ENCODE assay signal across 16 cellular contexts in the genomic region with DNA sequence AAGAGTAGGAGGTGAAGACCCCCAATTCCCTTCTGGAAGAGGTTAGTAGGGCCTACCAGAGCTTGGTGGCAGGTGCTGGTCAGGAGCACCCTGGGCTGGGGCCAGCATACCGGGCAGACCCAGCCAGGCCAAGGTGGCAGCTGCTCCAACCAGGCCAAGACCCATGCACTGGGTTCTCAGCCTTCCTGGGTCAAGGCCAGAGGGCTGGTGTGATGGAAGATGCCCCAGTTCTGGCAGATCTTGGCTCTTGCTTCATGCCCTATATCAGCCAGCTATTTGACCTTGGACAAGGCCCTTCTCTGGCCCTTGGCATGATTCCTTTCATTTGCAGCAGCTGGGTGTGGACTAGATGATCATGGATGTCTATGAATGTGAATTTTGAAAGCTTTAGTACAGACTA. TPM values are rescaled to one million over a fixed set of nuclear protein-coding genes. Genes with fewer than 3 reads are reported as not detected.
DNase-seq lines count a peak whose midpoint lies in the region; ATAC-seq and TF ChIP-seq lines count a peak whose summit lies in the region.
"Had no signal": no experiment of that assay in that cellular context is flagged by ENCODE, and none has a peak within 500 bp of the region (broad histone marks: within the 10 kb centered on the region; RNA-seq: fewer than 3 reads in every experiment).

No MANE protein-coding gene starts in this region.

- H3K4me1 ChIP-seq in BLaER1, result peaks cover 57% of the 10 kb centered on the region
- H3K4me1 ChIP-seq in adrenal gland (replicated peaks in 1 of 2), result peaks cover 0 to 28% of the 10 kb centered on the region in 2 donors
- H3K4me1 ChIP-seq in heart right ventricle, result peaks cover 0 to 59% (median 28%) of the 10 kb centered on the region in 9 donors
- H3K4me1 ChIP-seq in neuronal stem cell (ENCODE audit: control insufficient read depth in 2 of 2, insufficient read depth in 1 of 2, low read depth in 1 of 2, low read length in 2 of 2), result no peaks in the 10 kb centered on the region
- no peaks in the 10 kb centered on the region for H3K4me1 ChIP-seq in prostate gland (replicated peaks)
- H3K4me1 ChIP-seq: SJSA1 had no signal

- intact Hi-C loops in adrenal gland (cut with DNase I), result loop anchor here in 1 of 2 donors (5.0 kb wide), 1 partner anchor 42 kb away; no protein-coding TSS in a partner anchor
- intact Hi-C loops in heart right ventricle (cut with DNase I), result no loop called here
- intact Hi-C loops in prostate gland (cut with DNase I), result no loop called here

- H2BK12ac ChIP-seq in neuronal stem cell (ENCODE audit: low read length), result no peak overlapping the region

- peak overlapping the region; percentile 61 for H3K18ac ChIP-seq in neuronal stem cell (ENCODE audit: low read length)

- TF ChIP-seq POLR2A in adrenal gland (IDR thresholded peaks at IDR 0.05), result no peak
- TF ChIP-seq POLR2A in prostate gland (IDR thresholded peaks at IDR 0.05), result no peak

- H3K14ac ChIP-seq in neuronal stem cell (ENCODE audit: low read length), result no peak overlapping the region

- no peak overlapping the region for H4K91ac ChIP-seq in neuronal stem cell (ENCODE audit: low read depth, low read length, poor library complexity)

- H2AK5ac ChIP-seq in neuronal stem cell (ENCODE audit: low read depth, low read length), result no peak overlapping the region

- H3K4ac ChIP-seq in neuronal stem cell (ENCODE audit: low read length), result no peak overlapping the region

- H3K4me3 ChIP-seq in BLaER1 (no peak overlapping the region), adrenal gland (no peak overlapping the region), heart right ventricle (no peak overlapping the region), neuronal stem cell (ENCODE audit: low read length in 2 of 2) (no peak overlapping the region), prostate gland (no peak overlapping the region)
- H3K4me3 ChIP-seq: GM23248, HAP-1, SJSA1 had no signal

- H3K27me3 ChIP-seq in BLaER1 (no peaks in the 10 kb centered on the region), adrenal gland (no peaks in the 10 kb centered on the region), heart right ventricle (no peaks in the 10 kb centered on the region), neuronal stem cell (ENCODE audit: control insufficient read depth in 3 of 3, insufficient read depth in 3 of 3, low read depth in 1 of 3, low read length in 3 of 3) (no peaks in the 10 kb centered on the region), prostate gland (replicated peaks; ENCODE audit: insufficient read depth) (no peaks in the 10 kb centered on the region)
- H3K27me3 ChIP-seq: SJSA1 had no signal

- H2BK5ac ChIP-seq in neuronal stem cell (ENCODE audit: low read length), result no peak overlapping the region

- peaks cover 38% of the 10 kb centered on the region for H3K9me3 ChIP-seq in BLaER1
- no peaks in the 10 kb centered on the region for H3K9me3 ChIP-seq in adrenal gland (replicated peaks in 1 of 3)
- H3K9me3 ChIP-seq in heart right ventricle, result no peaks in the 10 kb centered on the region
- H3K9me3 ChIP-seq in neuronal stem cell (replicated peaks in 1 of 2; ENCODE audit: control insufficient read depth in 2 of 2, insufficient read depth in 1 of 2, low read depth in 1 of 2, low read length in 2 of 2), result peaks cover 0 to 5% of the 10 kb centered on the region in 2 donors
- no peaks in the 10 kb centered on the region for H3K9me3 ChIP-seq in prostate gland
- H3K9me3 ChIP-seq: HAP-1, SJSA1 had no signal

- no peak overlapping the region for H4K8ac ChIP-seq in neuronal stem cell (ENCODE audit: low read depth, low read length)

- no peak overlapping the region for H2AFZ ChIP-seq in neuronal stem cell (ENCODE audit: low read length)
- H2AFZ ChIP-seq: GM23248 had no signal

- no peaks in the 10 kb centered on the region for H3K79me1 ChIP-seq in neuronal stem cell (ENCODE audit: low read depth, low read length)

- no peak overlapping the region for H2BK120ac ChIP-seq in neuronal stem cell (ENCODE audit: low read depth, low read length)

- no peak overlapping the region for H2BK15ac ChIP-seq in neuronal stem cell (ENCODE audit: low read length)

- peaks cover 97% of the 10 kb centered on the region for H3K36me3 ChIP-seq in BLaER1
- no peaks in the 10 kb centered on the region for H3K36me3 ChIP-seq in adrenal gland (replicated peaks in 1 of 2)
- no peaks in the 10 kb centered on the region for H3K36me3 ChIP-seq in heart right ventricle
- H3K36me3 ChIP-seq in neuronal stem cell (replicated peaks in 1 of 2; ENCODE audit: control insufficient read depth in 2 of 2, insufficient read depth in 2 of 2, low read length in 2 of 2), result no peaks in the 10 kb centered on the region
- no peaks in the 10 kb centered on the region for H3K36me3 ChIP-seq in prostate gland
- H3K36me3 ChIP-seq: HAP-1, SJSA1 had no signal

- 41 to 50% methylated on average over 1 of the region's 1 CpG; no CpG with 5 or more reads in 2 of the 4 donors for WGBS in adrenal gland, 4 donors
- WGBS in heart right ventricle, 2 donors, result 65 to 70% methylated on average over 1 of the region's 1 CpG
- WGBS in neuronal stem cell (ENCODE audit: extremely low coverage in 2 of 2, insufficient read length in 2 of 2, insufficient replicate concordance in 1 of 2), 2 donors, result no CpG with 5 or more reads among the region's 1 CpG
- 100% methylated on average over 1 of the region's 1 CpG for WGBS in prostate gland

- peak overlapping the region; percentile 40 for H3K23ac ChIP-seq in neuronal stem cell (ENCODE audit: low read depth, low read length, poor library complexity)

- peak in 6 of 7 donors; percentile 33 to 67 (median 58) for DNase-seq in adrenal gland
- DNase-seq in heart right ventricle, result peak; percentile 58 to 69
- DNase-seq in neuronal stem cell (ENCODE audit: low spot score), result no peak
- no peak for DNase-seq in stimulated activated CD8-positive, alpha-beta memory T cell treated with anti-CD3 and anti-CD28 coated beads, Interleukin-4, amount 100 ng/mL, for 48 hours
- DNase-seq in NCI-H748 (lab: John Stamatoyannopoulos, UW; ENCODE audit: unreplicated experiment), result no peak
- no peak for DNase-seq in prostate gland (ENCODE audit: low spot score)
- no peak for DNase-seq in RPMI8226
- DNase-seq: CD8-positive, alpha-beta memory T cell; GM23248; NCI-H1694 treated with DMSO at 0.1 percent for 48 hours; NCI-H2107; NCI-H510A; PC-3 had no signal

- peak in 7 of 8 donors; percentile 63 to 93 (median 85) for ATAC-seq in heart right ventricle
- ATAC-seq: PC-3 had no signal

- H3K9ac ChIP-seq in BLaER1 (no peak overlapping the region), neuronal stem cell (ENCODE audit: low read depth, low read length, poor library complexity) (no peak overlapping the region)
- H3K9ac ChIP-seq: GM23248 had no signal

- peaks cover 100% of the 10 kb centered on the region for H4K20me1 ChIP-seq in BLaER1

- no peak for TF ChIP-seq CTCF in adrenal gland (IDR thresholded peaks at IDR 0.05)
- TF ChIP-seq CTCF in heart right ventricle (IDR thresholded peaks at IDR 0.05), result no peak
- no peak for TF ChIP-seq CTCF in prostate gland (IDR thresholded peaks at IDR 0.05)

- H3K27ac ChIP-seq in BLaER1 (0 out of 2 replicates have a peak overlapping the region, but pooled peaks have one; percentile 29), adrenal gland (no peak overlapping the region), heart right ventricle (peak overlapping the region in 4 of 10 donors; percentile 17 to 46 (median 27)), neuronal stem cell (replicated peaks; ENCODE audit: low read length) (no peak overlapping the region), prostate gland (no peak overlapping the region)
- H3K27ac ChIP-seq: GM23248, SJSA1 had no signal

- H3K4me2 ChIP-seq in BLaER1 (peak overlapping the region; percentile 3; the same call in 1 of the 2 replicates), neuronal stem cell (ENCODE audit: insufficient read depth, low read length, poor library complexity, severe bottlenecking) (no peak overlapping the region)

RNA-seq across cellular contexts. Expression of a gene that starts 57.7 kb away (rescaled TPM):
- total RNA-seq in adrenal gland (10 to 100 TPM in 5 of 8 donors, 1 to 10 TPM in 3; 4.4 to 19.2 (median 12.0) TPM), heart right ventricle (10 to 100 TPM; 15.9 to 22.7 (median 17.3) TPM), prostate gland (10 to 100 TPM in 1 of 2 donors, 1 to 10 TPM in 1; 7.2 to 25.4 TPM)
- polyA plus RNA-seq in adrenal gland (1 to 10 TPM; 1.9 to 6.7 (median 4.9) TPM), heart right ventricle (1 to 10 TPM; 3.7 to 6.2 TPM)
- 2.1 TPM for polyA plus RNA-seq in neuronal stem cell (2013, experiment 1 of 2)
- polyA plus RNA-seq in neuronal stem cell (2013, experiment 2 of 2), result 1.7 TPM

Comparison
In these comparisons a context has a peak if more than half of its experiments do, and no peak if none do; other contexts are left out.
1. DNase-seq: peak in adrenal gland (6 of 7) and heart right ventricle (2 of 2); none in neuronal stem cell (single experiment), stimulated activated CD8-positive, alpha-beta memory T cell treated with anti-CD3 and anti-CD28 coated beads, Interleukin-4, amount 100 ng/mL, for 48 hours (single experiment), NCI-H748 (single experiment), prostate gland (single experiment) and RPMI8226 (single experiment).